ENCODE assay signal across 1 cellular context in genomic region chr13:61180245-61180644, GRCh38.
TF ChIP-seq lines count a peak whose summit lies in the region.

No MANE protein-coding gene starts in this region.

TF ChIP-seq in GM23338, 12 proteins besides CTCF, POLR2A, EP300 and RAD21:
- TF ChIP-seq ZNF462 (CRISPR knock-in tag; IDR thresholded peaks at IDR 0.05) (no peak), EZH2 (IDR thresholded peaks at IDR 0.05; ENCODE audit: low read depth, unreplicated experiment) (no peak), NANOG (IDR thresholded peaks at IDR 0.05; ENCODE audit: borderline replicate concordance) (no peak), EZH2phosphoT487 (IDR thresholded peaks at IDR 0.05; ENCODE audit: unreplicated experiment) (no peak), JUNB (IDR thresholded peaks at IDR 0.05; ENCODE audit: unreplicated experiment) (no peak), ETS1 (IDR thresholded peaks at IDR 0.05) (no peak), ZNF331 (CRISPR knock-in tag; IDR thresholded peaks at IDR 0.05; ENCODE audit: low read depth) (no peak), ZNF114 (CRISPR knock-in tag; IDR thresholded peaks at IDR 0.05) (no peak), POLR2AphosphoS5 (IDR thresholded peaks at IDR 0.05; ENCODE audit: low read depth) (no peak), STAT1 (IDR thresholded peaks at IDR 0.05; ENCODE audit: unreplicated experiment) (no peak), CREB1 (CRISPR knock-in tag; IDR thresholded peaks at IDR 0.05; ENCODE audit: low read depth) (no peak), REST (IDR thresholded peaks at IDR 0.05; ENCODE audit: unreplicated experiment) (no peak)
TF ChIP-seq in GM23338: peak in this region for 0.
